Comparison of ENCODE assay signal across 12 cellular contexts in the genomic region with DNA sequence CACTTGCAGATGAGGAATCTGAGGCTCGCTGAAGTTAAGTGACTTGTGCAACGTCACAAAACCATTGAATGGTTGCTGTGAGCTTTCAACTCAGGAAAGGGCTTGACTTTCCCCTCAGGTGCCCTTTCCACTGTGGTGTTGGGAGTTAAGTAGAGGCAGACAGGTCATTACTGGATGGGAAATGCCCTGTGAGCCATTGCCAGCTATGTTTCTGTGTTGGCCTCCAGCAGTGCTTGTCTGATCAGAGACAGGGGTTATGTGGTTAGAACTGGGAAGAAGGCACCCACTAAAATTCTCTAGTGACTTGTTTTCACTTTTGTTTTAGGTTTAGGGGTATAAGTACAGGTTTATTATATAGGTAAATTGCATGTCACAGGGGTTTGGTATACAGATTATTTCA.
DNase-seq lines count a peak whose midpoint lies in the region; ATAC-seq lines count a peak whose summit lies in the region.
"Had no signal": no experiment of that assay in that cellular context is flagged by ENCODE, and none has a peak within 500 bp of the region (broad histone marks: within the 10 kb centered on the region; RNA-seq: fewer than 3 reads in every experiment).

No MANE protein-coding gene starts in this region.

- DNase-seq in kidney tubule cell (ENCODE audit: low spot score) (peak; percentile 19), trophoblast cell (no peak), globus pallidus (ENCODE audit: low spot score) (no peak), midbrain (lab: John Stamatoyannopoulos, UW) (no peak)
- DNase-seq: activated CD4-positive, alpha-beta memory T cell treated with anti-CD3 and anti-CD28 coated beads, Interleukin-2, amount 10 ng/mL, durations not matched to agents 7 days and 5 days; anterior cingulate cortex; stimulated activated naive CD4-positive, alpha-beta T cell treated with Interleukin-2 at 50 U/mL for 16 hours had no signal

- no peak overlapping the region for H3K4me3 ChIP-seq in trophoblast cell (ENCODE audit: low read depth, low read length)
- H3K4me3 ChIP-seq: neural progenitor cell had no signal

- H3K36me3 ChIP-seq in trophoblast cell (ENCODE audit: control insufficient read depth in 1 of 2, insufficient read depth in 2 of 2, low read length in 2 of 2): no peaks in the 10 kb centered on the region
- H3K36me3 ChIP-seq: neural progenitor cell had no signal

- no peaks in the 10 kb centered on the region for H3K79me2 ChIP-seq in trophoblast cell (ENCODE audit: control insufficient read depth, insufficient read depth, low read length, poor library complexity)

- H3K4me2 ChIP-seq in trophoblast cell (ENCODE audit: low read length): no peak overlapping the region
- H3K4me2 ChIP-seq: neural progenitor cell had no signal

- no peak overlapping the region for H2BK12ac ChIP-seq in trophoblast cell (ENCODE audit: low read length)

- H3K27me3 ChIP-seq in trophoblast cell (ENCODE audit: insufficient read depth, low read length): no peaks in the 10 kb centered on the region
- H3K27me3 ChIP-seq: neural progenitor cell had no signal

- no peak overlapping the region for H2AK5ac ChIP-seq in trophoblast cell (ENCODE audit: low read length)

- no peaks in the 10 kb centered on the region for H3K79me1 ChIP-seq in trophoblast cell (ENCODE audit: low read length)

- H4K12ac ChIP-seq in trophoblast cell (ENCODE audit: low read depth, low read length): no peak overlapping the region

- no peak overlapping the region for H3K14ac ChIP-seq in trophoblast cell (ENCODE audit: low read length)

- H3K23ac ChIP-seq in trophoblast cell (ENCODE audit: low read length): no peak overlapping the region

- no peaks in the 10 kb centered on the region for H3K9me3 ChIP-seq in trophoblast cell (ENCODE audit: insufficient read depth, low read depth, low read length)

- no peak overlapping the region for H2BK5ac ChIP-seq in trophoblast cell (ENCODE audit: low read depth, low read length, poor library complexity)

- H3K9ac ChIP-seq in trophoblast cell (ENCODE audit: low read length): no peak overlapping the region
- H3K9ac ChIP-seq: neural progenitor cell had no signal

- peak; percentile 51 for ATAC-seq in GM19043 (IDR thresholded peaks at IDR 0.05; ENCODE audit: low read depth, unreplicated experiment)
- peak; percentile 52 for ATAC-seq in GM21825 (IDR thresholded peaks at IDR 0.05; ENCODE audit: unreplicated experiment)
- peak; percentile 60 for ATAC-seq in HG03460 (IDR thresholded peaks at IDR 0.05; ENCODE audit: unreplicated experiment)
- no peak for ATAC-seq in HG03280 (IDR thresholded peaks at IDR 0.05; ENCODE audit: unreplicated experiment)

- WGBS in trophoblast cell (ENCODE audit: extremely low coverage, insufficient coverage, insufficient read length): no CpG with 5 or more reads among the region's 2 CpGs

- no peak overlapping the region for H2AFZ ChIP-seq in trophoblast cell (ENCODE audit: insufficient read depth, low read length, poor library complexity)
- H2AFZ ChIP-seq: neural progenitor cell had no signal

- H4K8ac ChIP-seq in trophoblast cell (ENCODE audit: low read depth, low read length): no peak overlapping the region

- H3K18ac ChIP-seq in trophoblast cell (ENCODE audit: low read length): no peak overlapping the region

- H3K27ac ChIP-seq in trophoblast cell (ENCODE audit: low read depth, low read length): no peak overlapping the region
- H3K27ac ChIP-seq: neural progenitor cell had no signal

- H3K4me1 ChIP-seq in trophoblast cell (ENCODE audit: control insufficient read depth in 1 of 2, insufficient read depth in 2 of 2, low read length in 2 of 2): no peaks in the 10 kb centered on the region
- H3K4me1 ChIP-seq: neural progenitor cell had no signal

- H3K4ac ChIP-seq in trophoblast cell (ENCODE audit: low read depth, low read length): no peak overlapping the region

- no peak overlapping the region for H4K91ac ChIP-seq in trophoblast cell (ENCODE audit: low read depth, low read length)

- H2BK120ac ChIP-seq in trophoblast cell (ENCODE audit: insufficient read depth, low read length, poor library complexity): no peak overlapping the region
